Comparison of ENCODE assay signal across 9 cellular contexts in genomic region chr13:30870049-30870884, GRCh38. TPM values are rescaled to one million over a fixed set of nuclear protein-coding genes. Genes with fewer than 3 reads are reported as not detected.
DNase-seq lines count a peak whose midpoint lies in the region; ATAC-seq, FAIRE-seq and TF ChIP-seq lines count a peak whose summit lies in the region.
"Had no signal": no experiment of that assay in that cellular context is flagged by ENCODE, and none has a peak within 500 bp of the region (broad histone marks: within the 10 kb centered on the region; RNA-seq: fewer than 3 reads in every experiment).

No MANE protein-coding gene starts in this region.

- peaks cover 18% of the 10 kb centered on the region for H3K27me3 Mint-ChIP-seq in activated naive CD8-positive, alpha-beta T cell treated with anti-CD3 and anti-CD28 coated beads for 36 hours

- POLR2A ChIA-PET in A549 (lab: Yijun Ruan, JAX) = no interaction called here

- H3K27ac Mint-ChIP-seq in activated naive CD8-positive, alpha-beta T cell treated with anti-CD3 and anti-CD28 coated beads for 36 hours = no peak overlapping the region

- H3K9me3 ChIP-seq in A549 = no peaks in the 10 kb centered on the region

- CTCF ChIA-PET in A549 (lab: Yijun Ruan, JAX) = interaction anchor here (1.1 kb wide), 1 partner anchor 54 kb away, joined by 3 read pairs; no protein-coding TSS in a partner anchor

- H3K4me3 ChIP-seq in A549 = no peak overlapping the region
- H3K4me3 ChIP-seq in NB4 (ENCODE audit: low read depth, low read length) = no peak overlapping the region
- no peak overlapping the region for H3K4me3 ChIP-seq in skin epidermis

- no peak overlapping the region for H3K4me2 ChIP-seq in A549

- peak in 1 of 2 experiments; percentile 38 for DNase-seq in A549 (ENCODE audit: low read depth in 1 of 2, low spot score in 1 of 2)
- DNase-seq in NB4 (ENCODE audit: low read depth) = peak; percentile 70
- DNase-seq in activated naive CD8-positive, alpha-beta T cell treated with anti-CD3 and anti-CD28 coated beads for 36 hours = peak; percentile 38
- peak; percentile 94 for DNase-seq in left cardiac atrium
- DNase-seq in NCI-H146 treated with DMSO at 0.1 percent for 48 hours (lab: John Stamatoyannopoulos, UW; ENCODE audit: unreplicated experiment) = no peak

- peaks cover 7% of the 10 kb centered on the region for H3K4me1 Mint-ChIP-seq in activated naive CD8-positive, alpha-beta T cell treated with anti-CD3 and anti-CD28 coated beads for 36 hours

- peak; percentile 53 to 88; a peak in 5 of 6 replicates for ATAC-seq in A549
- peak; percentile 49 for ATAC-seq in GM19043 (IDR thresholded peaks at IDR 0.05; ENCODE audit: low read depth, unreplicated experiment)
- ATAC-seq in left cardiac atrium = peak; percentile 78 to 91
- ATAC-seq in GM19395 (IDR thresholded peaks at IDR 0.05; ENCODE audit: unreplicated experiment) = no peak

- no peaks in the 10 kb centered on the region for H3K9me3 Mint-ChIP-seq in activated naive CD8-positive, alpha-beta T cell treated with anti-CD3 and anti-CD28 coated beads for 36 hours

- TF ChIP-seq CTCF in A549 (IDR thresholded peaks at IDR 0.05) = no peak
- TF ChIP-seq CTCF in NB4 (IDR thresholded peaks at IDR 0.05; ENCODE audit: low read depth, low read length) = no peak

- TF ChIP-seq EP300 in A549 (IDR thresholded peaks at IDR 0.05) = no peak

- TF ChIP-seq POLR2A in A549 (IDR thresholded peaks at IDR 0.05; ENCODE audit: low read length) (no peak), NB4 (IDR thresholded peaks at IDR 0.05; ENCODE audit: extremely low read depth, insufficient read length) (no peak)

- H3K4me3 Mint-ChIP-seq in activated naive CD8-positive, alpha-beta T cell treated with anti-CD3 and anti-CD28 coated beads for 36 hours = no peak overlapping the region

- H3K4me1 ChIP-seq in A549 = peaks cover 6% of the 10 kb centered on the region; the same call in 2 of the 3 replicates

- intact Hi-C loops in left cardiac atrium (cut with DNase I) = no loop called here

- FAIRE-seq in A549 (lab: Jason Lieb, UNC) = no peak
- FAIRE-seq: GM18507 had no signal

- no peaks in the 10 kb centered on the region for H3K36me3 Mint-ChIP-seq in activated naive CD8-positive, alpha-beta T cell treated with anti-CD3 and anti-CD28 coated beads for 36 hours

- H3K27ac ChIP-seq in A549 = no peak overlapping the region
- peak overlapping the region in 20 of 21 experiments; percentile 19 to 89 (median 74) for H3K27ac ChIP-seq in skin epidermis

- TF ChIP-seq RAD21 in A549 (conservative IDR thresholded peaks at IDR 0.05 in 1 of 2, IDR thresholded peaks at IDR 0.05 in 1 of 2) = no peak

- WGBS in A549 (ENCODE audit: missing lambda C conversion rate) = 84% methylated on average over 6 of the region's 9 CpGs

TF ChIP-seq in A549, 52 proteins besides CTCF, POLR2A, EP300 and RAD21:
- TF ChIP-seq CBX2 (IDR thresholded peaks at IDR 0.05; ENCODE audit: borderline replicate concordance, low read depth) (no peak), FOXS1 (CRISPR knock-in tag; IDR thresholded peaks at IDR 0.05) (no peak), ESRRA (IDR thresholded peaks at IDR 0.05; ENCODE audit: borderline replicate concordance, low read length) (no peak), HEYL (CRISPR knock-in tag; IDR thresholded peaks at IDR 0.05) (no peak), CHD2 (IDR thresholded peaks at IDR 0.05; ENCODE audit: low read length, partially characterized antibody) (no peak), MAFK (IDR thresholded peaks at IDR 0.05; ENCODE audit: partially characterized antibody) (no peak), HDAC2 (IDR thresholded peaks at IDR 0.05) (no peak), PBX3 (IDR thresholded peaks at IDR 0.05) (no peak), MYC (IDR thresholded peaks at IDR 0.05; ENCODE audit: borderline replicate concordance, low read length) (no peak), E2F6 (IDR thresholded peaks at IDR 0.05; ENCODE audit: borderline replicate concordance, low read depth) (no peak), ATOH8 (CRISPR knock-in tag; IDR thresholded peaks at IDR 0.05; ENCODE audit: low read depth) (no peak), KDM5A (IDR thresholded peaks at IDR 0.05) (no peak)

RNA-seq across cellular contexts. Expression of gene MEDAG, which starts 35.8 kb away (rescaled TPM):
- polyA plus RNA-seq in A549 (2011; rRNA removed) = 0.05 TPM in 1 of 2 replicates, not detected in the other
- polyA plus RNA-seq in A549 (2012; cell fraction: cytosol; rRNA removed) = not detected in 2 replicates
- not detected in 2 replicates for polyA plus RNA-seq in A549 (2012; cell fraction: nucleus; rRNA removed)
- 0.05 to 0.21 TPM (median 0.09 TPM) in 3 replicates for polyA plus RNA-seq in A549 (2017; fragmentation: RNase III; extraction: RNeasy Plus Mini Kit Qiagen cat#74134 plus additional on column Dnase treatment)
- not detected in 2 replicates for polyA minus RNA-seq in A549 (2011; rRNA and poly(A)+ RNA removed)
- total RNA-seq in activated naive CD8-positive, alpha-beta T cell treated with anti-CD3 and anti-CD28 coated beads for 36 hours = not detected
- total RNA-seq in left cardiac atrium = 10 to 100 TPM in 1 of 2 donors, 1 to 10 TPM in 1; 9.6 to 36.7 TPM

Comparison
In these comparisons a context has a peak if more than half of its experiments do, and no peak if none do; other contexts are left out.
1. H3K27ac ChIP-seq: peak in skin epidermis (20 of 21); none in A549 (0 of 2).
2. RNA of gene MEDAG, which starts 35.8 kb away (total RNA-seq): 9.6 to 36.7 TPM in left cardiac atrium; not detected in activated naive CD8-positive, alpha-beta T cell treated with anti-CD3 and anti-CD28 coated beads for 36 hours; every median in the first group is over 10 times any median in the second.